In the genomic region with DNA sequence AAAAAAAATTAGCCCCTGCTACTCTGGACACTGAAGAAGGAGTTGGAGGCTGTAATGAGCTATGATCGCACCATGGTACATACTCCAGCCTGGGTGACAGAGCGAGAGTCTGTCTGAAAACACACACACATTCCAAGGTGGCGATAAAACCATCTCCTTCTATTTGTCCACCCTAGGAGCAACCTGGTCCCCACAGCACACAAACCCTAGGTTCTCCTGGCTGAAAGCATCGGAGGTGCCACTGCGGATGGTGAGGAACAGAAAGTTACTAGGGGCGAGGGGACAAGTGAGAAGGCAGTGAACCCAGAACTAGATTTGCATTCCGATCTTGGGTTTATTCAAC, we compare ENCODE assay signal across 1 cellular context.
TF ChIP-seq lines count a peak whose summit lies in the region.

No MANE protein-coding gene starts in this region.

TF ChIP-seq in HepG2, 621 proteins besides CTCF, POLR2A, EP300 and RAD21:
- TF ChIP-seq ZNF367 (CRISPR knock-in tag; IDR thresholded peaks at IDR 0.05; ENCODE audit: borderline replicate concordance) (no peak), POLR2G (IDR thresholded peaks at IDR 0.05; ENCODE audit: low read depth, low read length) (0 out of 2 replicates have a peak, but pooled peaks have one; percentile 15)
